In the genomic region with DNA sequence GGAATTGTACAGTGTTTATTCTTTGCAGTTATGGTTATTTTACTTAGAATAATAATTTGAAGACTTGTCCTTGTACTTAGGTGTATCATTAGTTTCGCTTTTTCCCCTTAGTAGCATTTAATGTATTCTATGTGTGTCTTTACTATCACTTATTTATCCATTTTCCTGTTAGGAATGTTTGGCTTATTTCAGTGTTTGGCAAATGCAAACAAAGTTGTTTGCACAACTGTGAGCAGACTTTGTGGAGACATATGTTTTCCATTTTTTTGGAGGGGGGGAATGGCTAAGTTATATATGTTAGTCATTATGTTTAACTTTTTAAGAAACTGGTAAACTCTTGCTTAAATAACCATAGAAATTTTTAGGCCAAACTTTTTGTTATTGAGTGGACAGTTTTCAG, we compare ENCODE assay signal across 20 cellular contexts.
A peak's percentile ranks its signal among the peaks of the same experiment; 100 is the strongest.
DNase-seq lines count a peak whose midpoint lies in the region; ATAC-seq, FAIRE-seq and TF ChIP-seq lines count a peak whose summit lies in the region.
"Had no signal": no experiment of that assay in that cellular context is flagged by ENCODE, and none has a peak within 500 bp of the region (broad histone marks: within the 10 kb centered on the region; RNA-seq: fewer than 3 reads in every experiment).

No MANE protein-coding gene starts in this region.

- H3K4me3 ChIP-seq in HepG2 (replicated peaks in 1 of 3; ENCODE audit: insufficient read depth in 1 of 3, low read depth in 2 of 3, low read length in 3 of 3) = 0 out of 6 replicates have a peak overlapping the region, but pooled peaks of 1 of the 3 experiments have one; percentile 11
- H3K4me3 ChIP-seq in right lobe of liver = no peak overlapping the region
- no peak overlapping the region for H3K4me3 ChIP-seq in LNCaP clone FGC (ENCODE audit: low read depth, low read length)
- H3K4me3 ChIP-seq: GM12878 had no signal

- H3K4me1 ChIP-seq in HepG2 (ENCODE audit: insufficient read depth, low read length) = no peaks in the 10 kb centered on the region
- H3K4me1 ChIP-seq in right lobe of liver = no peaks in the 10 kb centered on the region
- H3K4me1 ChIP-seq: BE2C had no signal

- no peak overlapping the region for H3K9ac ChIP-seq in HepG2 (ENCODE audit: insufficient read depth, low read depth, low read length)

- TF ChIP-seq RAD21 in HepG2 (CRISPR knock-in tag; IDR thresholded peaks at IDR 0.05) = no peak

- no peak for TF ChIP-seq POLR2A in HepG2 (IDR thresholded peaks at IDR 0.05; ENCODE audit: insufficient read depth in 1 of 2, low read depth in 2 of 2, low read length in 2 of 2)
- no peak for TF ChIP-seq POLR2A in right lobe of liver (IDR thresholded peaks at IDR 0.05)

- WGBS in HepG2 (ENCODE audit: low lambda C conversion rate) = 0% methylated on average over 1 of the region's 1 CpG
- WGBS in right lobe of liver (ENCODE audit: insufficient coverage, low coverage, low lambda C conversion rate, missing lambda C conversion rate) = 50% methylated on average over 1 of the region's 1 CpG

- in situ Hi-C loops in HepG2 (cut with HindIII; ENCODE audit: extremely low pct_ligation_motif_present, low pct_unique_long_range_greater_than_20kb) = no loop called here

- no peaks in the 10 kb centered on the region for H4K20me1 ChIP-seq in HepG2 (ENCODE audit: insufficient read depth, low read length)

- TF ChIP-seq EP300 in HepG2 (IDR thresholded peaks at IDR 0.05; ENCODE audit: low read depth in 2 of 2, low read length in 2 of 2) (no peak), HepG2 (CRISPR knock-in tag; IDR thresholded peaks at IDR 0.05; ENCODE audit: borderline replicate concordance) (no peak)

- intact Hi-C loops in HepG2 (cut with micrococcal nuclease; ENCODE audit: unreplicated experiment) = no loop called here
- intact Hi-C loops in right lobe of liver (cut with DNase I) = no loop called here

- no peaks in the 10 kb centered on the region for H3K79me2 ChIP-seq in HepG2 (ENCODE audit: insufficient read depth, low read length)

- ATAC-seq in HepG2 = no peak
- ATAC-seq in right lobe of liver = no peak
- ATAC-seq: GM12878 had no signal

- H3K36me3 ChIP-seq in HepG2 (replicated peaks in 1 of 2; ENCODE audit: control insufficient read depth in 1 of 2, insufficient read depth in 2 of 2, low read length in 2 of 2) (no peaks in the 10 kb centered on the region), right lobe of liver (no peaks in the 10 kb centered on the region)
- H3K36me3 ChIP-seq: BE2C had no signal

- H3K27ac ChIP-seq in HepG2 (ENCODE audit: extremely low read length, insufficient read depth, low read length) (no peak overlapping the region), right lobe of liver (no peak overlapping the region), VCaP (peak overlapping the region; percentile 37; the same call in 1 of the 2 replicates)

- no peak for TF ChIP-seq CTCF in HepG2 (CRISPR knock-in tag; IDR thresholded peaks at IDR 0.05)
- TF ChIP-seq CTCF in right lobe of liver (IDR thresholded peaks at IDR 0.05) = no peak
- no peak for TF ChIP-seq CTCF in LNCaP clone FGC (IDR thresholded peaks at IDR 0.05; ENCODE audit: control insufficient read depth, extremely low read depth, insufficient read depth)
- TF ChIP-seq CTCF in VCaP (conservative IDR thresholded peaks at IDR 0.05) = no peak

- no peaks in the 10 kb centered on the region for H3K27me3 ChIP-seq in HepG2 (ENCODE audit: control insufficient read depth in 1 of 2, insufficient read depth in 2 of 2, low read length in 2 of 2)
- no peaks in the 10 kb centered on the region for H3K27me3 ChIP-seq in right lobe of liver
- H3K27me3 ChIP-seq: BE2C had no signal

- POLR2A ChIA-PET in HepG2 (lab: Yijun Ruan, JAX) = no interaction called here

- no peak for FAIRE-seq in HepG2 (lab: Jason Lieb, UNC)
- FAIRE-seq: A204.1, GM12878, H1, HTR-8/SVneo had no signal

- CTCF ChIA-PET in HepG2 (lab: Yijun Ruan, JAX; ENCODE audit: low intra/inter-chr PET ratio, low total read pairs) = no interaction called here

- no peak overlapping the region for H2AFZ ChIP-seq in HepG2 (ENCODE audit: low read length)

- BruUV-seq in HepG2 (replicated peaks; lab: Mats Ljungman, UMichigan) = no TSS peak

- DNase-seq in HepG2 (ENCODE audit: low spot score) (peak; percentile 6), right lobe of liver (no peak), LNCaP clone FGC (ENCODE audit: low read depth) (peak; percentile 55), kidney glomerular epithelial cell (lab: John Stamatoyannopoulos, UW) (no peak)
- no peak for DNase-seq in activated CD4-positive, CD25-positive, alpha-beta regulatory T cell treated with anti-CD3 and anti-CD28 coated beads, Interleukin-2, amount 50 U/mL, for 72 hours
- DNase-seq: ACHN; BE2C; C1 segment of cervical spinal cord; CD4-positive, CD25-positive, alpha-beta regulatory T cell; CD8-positive, alpha-beta memory T cell; COR-L47; DMS 273 treated with DMSO at 0.1 percent for 48 hours; DND-41; EL; H9 had no signal

- H3K9me3 ChIP-seq in HepG2 (ENCODE audit: low read length) (peaks cover 80% of the 10 kb centered on the region), right lobe of liver (no peaks in the 10 kb centered on the region)
- H3K9me3 ChIP-seq: BE2C had no signal

- H3K4me2 ChIP-seq in HepG2 (ENCODE audit: low read depth, low read length) = no peak overlapping the region

TF ChIP-seq in HepG2, 621 proteins besides CTCF, POLR2A, EP300 and RAD21:
- TF ChIP-seq ZNF225 (CRISPR knock-in tag; IDR thresholded peaks at IDR 0.05) (no peak), DNMT3B (CRISPR knock-in tag; conservative IDR thresholded peaks at IDR 0.05) (no peak), ZSCAN21 (CRISPR knock-in tag; IDR thresholded peaks at IDR 0.05; ENCODE audit: borderline replicate concordance) (no peak), PHF8 (CRISPR knock-in tag; IDR thresholded peaks at IDR 0.05) (no peak), PRMT3 (CRISPR knock-in tag; IDR thresholded peaks at IDR 0.05; ENCODE audit: borderline replicate concordance, low read depth) (no peak), RARG (CRISPR knock-in tag; IDR thresholded peaks at IDR 0.05; ENCODE audit: low read depth) (no peak), ATM (IDR thresholded peaks at IDR 0.05; ENCODE audit: borderline replicate concordance) (no peak), RFXANK (CRISPR knock-in tag; IDR thresholded peaks at IDR 0.05) (no peak)
- TF ChIP-seq, protein P1, sequence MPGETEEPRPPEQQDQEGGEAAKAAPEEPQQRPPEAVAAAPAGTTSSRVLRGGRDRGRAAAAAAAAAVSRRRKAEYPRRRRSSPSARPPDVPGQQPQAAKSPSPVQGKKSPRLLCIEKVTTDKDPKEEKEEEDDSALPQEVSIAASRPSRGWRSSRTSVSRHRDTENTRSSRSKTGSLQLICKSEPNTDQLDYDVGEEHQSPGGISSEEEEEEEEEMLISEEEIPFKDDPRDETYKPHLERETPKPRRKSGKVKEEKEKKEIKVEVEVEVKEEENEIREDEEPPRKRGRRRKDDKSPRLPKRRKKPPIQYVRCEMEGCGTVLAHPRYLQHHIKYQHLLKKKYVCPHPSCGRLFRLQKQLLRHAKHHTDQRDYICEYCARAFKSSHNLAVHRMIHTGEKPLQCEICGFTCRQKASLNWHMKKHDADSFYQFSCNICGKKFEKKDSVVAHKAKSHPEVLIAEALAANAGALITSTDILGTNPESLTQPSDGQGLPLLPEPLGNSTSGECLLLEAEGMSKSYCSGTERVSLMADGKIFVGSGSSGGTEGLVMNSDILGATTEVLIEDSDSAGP (CRISPR knock-in tag; IDR thresholded peaks at IDR 0.05; ENCODE audit: borderline replicate concordance) = no peak
TF ChIP-seq in HepG2: peak in this region for 0.

Comparison
In these comparisons a context has a peak if more than half of its experiments do, and no peak if none do; other contexts are left out.
1. DNase-seq: peak in HepG2 (single experiment) and LNCaP clone FGC (single experiment); none in right lobe of liver (0 of 3), activated CD4-positive, CD25-positive, alpha-beta regulatory T cell treated with anti-CD3 and anti-CD28 coated beads, Interleukin-2, amount 50 U/mL, for 72 hours (single experiment) and kidney glomerular epithelial cell (single experiment).